ENCODE assay signal across 29 cellular contexts in the genomic region with DNA sequence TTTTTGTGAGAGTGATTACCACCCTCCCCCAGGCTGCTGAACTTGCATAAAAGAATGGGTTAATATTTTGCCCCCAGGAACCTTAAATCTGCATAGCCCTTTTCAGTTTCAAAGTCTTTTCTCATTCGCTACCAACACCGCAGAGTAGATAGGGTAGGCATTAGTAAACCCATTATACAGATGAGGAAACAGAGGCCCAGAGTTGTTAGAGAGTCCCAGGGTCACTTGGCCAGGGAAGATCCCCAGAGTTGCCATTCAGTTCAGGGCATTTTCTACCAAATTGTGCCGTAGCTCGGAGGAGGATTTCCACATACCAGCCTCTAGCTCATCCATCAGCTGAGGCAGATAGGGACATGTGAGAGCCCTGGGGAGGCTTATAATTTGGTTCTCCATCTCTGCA.
"Had no signal": no experiment of that assay in that cellular context is flagged by ENCODE, and none has a peak within 500 bp of the region (broad histone marks: within the 10 kb centered on the region; RNA-seq: fewer than 3 reads in every experiment).

No MANE protein-coding gene starts in this region.

- H3K9me3 ChIP-seq: colonic mucosa, esophagus squamous epithelium, gastroesophageal sphincter had no signal

- H3K4me3 Mint-ChIP-seq: activated B cell treated with CpG ODN at 0.5 μM for 24 hours; activated CD8-positive, alpha-beta T cell treated with anti-CD3 and anti-CD28 coated beads for 36 hours; activated naive CD8-positive, alpha-beta T cell; activated T-cell treated with anti-CD3 and anti-CD28 coated beads, Interleukin-2, amount 50 U/mL, for 4 hours; activated T-helper 17 cell treated with anti-CD3 and anti-CD28 coated beads, Interleukin-2, amount 50 U/mL, for 72 hours; T-helper 17 cell; T-helper 2 cell treated with Interferon-gamma antibody and Interleukin-4, amounts not matched to agents 5 μg/mL and 100 μg/mL, for 36 hours had no signal

- H3K4me1 Mint-ChIP-seq: activated B cell treated with CpG ODN at 0.5 μM for 24 hours; activated T-helper 17 cell treated with anti-CD3 and anti-CD28 coated beads, Interleukin-2, amount 50 U/mL, for 72 hours had no signal

- H3K9me3 Mint-ChIP-seq: activated B cell treated with CpG ODN at 0.5 μM for 24 hours; activated CD8-positive, alpha-beta T cell treated with anti-CD3 and anti-CD28 coated beads for 36 hours; activated T-cell treated with anti-CD3 and anti-CD28 coated beads, Interleukin-2, amount 50 U/mL, for 4 hours; activated T-helper 17 cell treated with anti-CD3 and anti-CD28 coated beads, Interleukin-2, amount 50 U/mL, for 72 hours; T-helper 2 cell treated with Interferon-gamma antibody and Interleukin-4, amounts not matched to agents 5 μg/mL and 100 μg/mL, for 36 hours had no signal

- H3K27me3 Mint-ChIP-seq: activated CD8-positive, alpha-beta T cell treated with anti-CD3 and anti-CD28 coated beads for 36 hours; activated naive CD8-positive, alpha-beta T cell; activated T-helper 17 cell treated with anti-CD3 and anti-CD28 coated beads, Interleukin-2, amount 50 U/mL, for 72 hours; T-helper 17 cell had no signal

- H3K27me3 ChIP-seq: brain microvascular endothelial cell, colonic mucosa, esophagus squamous epithelium, gastroesophageal sphincter had no signal

- H3K4me3 ChIP-seq: colonic mucosa, esophagus squamous epithelium, gastroesophageal sphincter had no signal

- H3K4me1 ChIP-seq: colonic mucosa had no signal

- H3K27ac Mint-ChIP-seq: activated B cell treated with CpG ODN at 0.5 μM for 24 hours; activated CD8-positive, alpha-beta T cell treated with anti-CD3 and anti-CD28 coated beads for 36 hours; activated naive CD8-positive, alpha-beta T cell; activated T-helper 17 cell treated with anti-CD3 and anti-CD28 coated beads, Interleukin-2, amount 50 U/mL, for 72 hours; T-helper 17 cell; T-helper 2 cell treated with Interferon-gamma antibody and Interleukin-4, amounts not matched to agents 5 μg/mL and 100 μg/mL, for 36 hours had no signal

- H3K36me3 ChIP-seq: brain microvascular endothelial cell, colonic mucosa, esophagus squamous epithelium, gastroesophageal sphincter, WERI-Rb-1 had no signal

- H3K27ac ChIP-seq: brain microvascular endothelial cell, colonic mucosa, epithelial cell of prostate, esophagus squamous epithelium, gastroesophageal sphincter, WERI-Rb-1 had no signal

- H3K36me3 Mint-ChIP-seq: activated naive CD8-positive, alpha-beta T cell had no signal

- DNase-seq: activated B cell treated with CpG ODN at 0.5 μM for 24 hours; activated CD4-positive, alpha-beta T cell treated with anti-CD3 and anti-CD28 coated beads for 48 hours; activated CD4-positive, alpha-beta T cell treated with anti-CD3 and anti-CD28 coated beads, Interleukin-2, amount 50 U/mL, for 1 hour; activated CD4-positive, alpha-beta T cell treated with anti-CD3 and anti-CD28 coated beads, Interleukin-2, amount 50 U/mL, for 48 hours; activated CD8-positive, alpha-beta memory T cell treated with anti-CD3 and anti-CD28 coated beads for 24 hours; activated CD8-positive, alpha-beta T cell treated with anti-CD3 and anti-CD28 coated beads for 36 hours; activated effector memory CD4-positive, alpha-beta T cell treated with Interleukin-2 at 50 U/mL for 16 hours; activated gamma-delta T cell treated with Interleukin-2 at 50 U/mL for 16 hours; activated naive CD4-positive, alpha-beta T cell treated with anti-CD3 and anti-CD28 coated beads, Interleukin-2, amount 50 U/mL, for 16 hours; activated naive CD4-positive, alpha-beta T cell treated with Interleukin-2 at 50 U/mL for 16 hours; activated T-cell treated with anti-CD3 and anti-CD28 coated beads, Interleukin-2, amount 50 U/mL, for 4 hours; amniotic stem cell; anterior cingulate cortex; brain microvascular endothelial cell; caudate nucleus; colonic mucosa; effector CD8-positive, alpha-beta T cell; esophagus squamous epithelium; foreskin melanocyte; T-helper 1 cell; T-helper 17 cell; T1000; WERI-Rb-1 had no signal

- ATAC-seq: activated CD4-positive, CD25-positive, alpha-beta regulatory T cell treated with anti-CD3 and anti-CD28 coated beads, Interleukin-2, amount 50 U/mL, for 24 hours; activated CD8-positive, alpha-beta T cell treated with anti-CD3 and anti-CD28 coated beads for 36 hours; activated T-cell treated with anti-CD3 and anti-CD28 coated beads, Interleukin-2, amount 50 U/mL, for 4 hours; activated T-helper 17 cell treated with anti-CD3 and anti-CD28 coated beads, Interleukin-2, amount 50 U/mL, for 72 hours; gastroesophageal sphincter; T-helper 17 cell had no signal
